8 cellular contexts compared by ENCODE assay signal in the genomic region with DNA sequence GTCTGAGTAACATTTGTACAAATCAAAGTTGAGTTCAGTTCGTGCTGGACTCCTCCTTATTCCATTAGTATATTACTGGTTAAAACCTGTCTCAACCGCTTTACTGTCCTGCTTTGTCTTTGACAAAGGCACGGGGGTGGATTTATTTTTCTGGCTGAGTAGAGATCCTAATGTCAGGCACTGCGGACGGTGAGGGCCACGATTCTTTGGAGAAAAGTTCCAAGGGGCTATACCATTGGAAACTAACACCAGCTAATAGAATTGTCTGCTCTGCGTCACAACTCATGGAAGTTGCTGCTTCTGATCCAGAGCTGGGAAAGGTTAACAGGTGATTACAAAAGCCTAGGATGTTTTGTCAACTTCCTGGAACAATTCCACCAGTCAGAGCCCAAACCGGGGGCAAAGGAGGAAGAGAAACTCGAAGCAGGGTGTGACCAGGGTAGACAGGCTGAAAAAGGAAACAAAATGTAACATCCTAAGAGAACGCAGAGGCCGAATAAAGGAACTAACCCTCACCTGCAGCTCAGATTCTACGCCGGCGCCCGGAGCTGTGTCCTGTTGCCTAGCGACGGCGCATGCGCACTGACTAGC. TPM values are rescaled to one million over a fixed set of nuclear protein-coding genes. Genes with fewer than 3 reads are reported as not detected.
DNase-seq lines count a peak whose midpoint lies in the region; ATAC-seq and TF ChIP-seq lines count a peak whose summit lies in the region.

No MANE protein-coding gene starts in this region.

- TF ChIP-seq POLR2A in thyroid gland (IDR thresholded peaks at IDR 0.05): peak; percentile 49 to 84

- peak overlapping the region; percentile 81 for H3K4me3 Mint-ChIP-seq in activated naive CD8-positive, alpha-beta T cell treated with anti-CD3 and anti-CD28 coated beads, Interleukin-2, amount 10 ng/mL, durations not matched to agents 7 days and 5 days

- POLR2A ChIA-PET in activated naive CD8-positive, alpha-beta T cell treated with anti-CD3 and anti-CD28 coated beads, Interleukin-2, amount 10 ng/mL, durations not matched to agents 7 days and 5 days (lab: Charles Lee): interaction anchor here (0.6 to 2.1 kb wide), 14 partner anchors 12 to 1187 kb away, joined by 3 to 15 read pairs (median 3); a partner anchor contains a TSS
- POLR2A ChIA-PET in GM10248 (lab: Yijun Ruan, JAX): no interaction called here

- peak overlapping the region; percentile 87 for H3K27ac Mint-ChIP-seq in activated naive CD8-positive, alpha-beta T cell treated with anti-CD3 and anti-CD28 coated beads, Interleukin-2, amount 10 ng/mL, durations not matched to agents 7 days and 5 days

- no peak for DNase-seq in right atrium auricular region (ENCODE audit: low spot score)
- DNase-seq in cardiac septum (ENCODE audit: low spot score): no peak
- DNase-seq in activated naive CD8-positive, alpha-beta T cell treated with anti-CD3 and anti-CD28 coated beads, Interleukin-2, amount 10 ng/mL, durations not matched to agents 7 days and 5 days: no peak
- no peak for DNase-seq in thyroid gland
- DNase-seq in GM10248 (ENCODE audit: extremely low spot score): no peak
- no peak for DNase-seq in NCI-H2107 (lab: John Stamatoyannopoulos, UW)

- H3K27me3 ChIP-seq in right atrium auricular region: no peaks in the 10 kb centered on the region
- no peaks in the 10 kb centered on the region for H3K27me3 ChIP-seq in layer of hippocampus (ENCODE audit: control insufficient read depth, insufficient read depth, low read length)
- no peaks in the 10 kb centered on the region for H3K27me3 ChIP-seq in thyroid gland

- H3K9me3 Mint-ChIP-seq in activated naive CD8-positive, alpha-beta T cell treated with anti-CD3 and anti-CD28 coated beads, Interleukin-2, amount 10 ng/mL, durations not matched to agents 7 days and 5 days: peaks cover 4% of the 10 kb centered on the region

- intact Hi-C loops in cardiac septum (cut with DNase I) (no loop called here), thyroid gland (cut with DNase I) (no loop called here)

- H3K27ac ChIP-seq in right atrium auricular region (peak overlapping the region; percentile 62 to 64), layer of hippocampus (ENCODE audit: low read depth, low read length) (peak overlapping the region; percentile 40), thyroid gland (peak overlapping the region; percentile 66 to 78 (median 76))

- TF ChIP-seq CTCF in right atrium auricular region (IDR thresholded peaks at IDR 0.05) (no peak), thyroid gland (IDR thresholded peaks at IDR 0.05) (no peak), GM10248 (IDR thresholded peaks at IDR 0.05; ENCODE audit: control extremely low read depth, extremely low read depth, low read depth, missing control alignments) (no peak)

- H3K4me1 ChIP-seq in right atrium auricular region: peaks cover 0 to 5% of the 10 kb centered on the region in 2 donors
- H3K4me1 ChIP-seq in thyroid gland: peaks cover 8% of the 10 kb centered on the region in 2 donors

- no peaks in the 10 kb centered on the region for H3K36me3 Mint-ChIP-seq in activated naive CD8-positive, alpha-beta T cell treated with anti-CD3 and anti-CD28 coated beads, Interleukin-2, amount 10 ng/mL, durations not matched to agents 7 days and 5 days

- peaks cover 12% of the 10 kb centered on the region for H3K4me1 Mint-ChIP-seq in activated naive CD8-positive, alpha-beta T cell treated with anti-CD3 and anti-CD28 coated beads, Interleukin-2, amount 10 ng/mL, durations not matched to agents 7 days and 5 days

- H3K9me3 ChIP-seq in right atrium auricular region (peaks cover 0 to 12% of the 10 kb centered on the region in 2 donors), thyroid gland (no peaks in the 10 kb centered on the region)

- H3K36me3 ChIP-seq in right atrium auricular region (no peaks in the 10 kb centered on the region), thyroid gland (no peaks in the 10 kb centered on the region)

- WGBS in thyroid gland, 2 donors: 5% methylated on average over 19 of the region's 19 CpGs

- CTCF ChIA-PET in GM10248 (lab: Yijun Ruan, JAX): interaction anchor here (0.8 to 6.9 kb wide), 17 partner anchors 10 to 397 kb away, joined by 3 to 111 read pairs (median 5); a partner anchor contains a TSS

- H3K27me3 Mint-ChIP-seq in activated naive CD8-positive, alpha-beta T cell treated with anti-CD3 and anti-CD28 coated beads, Interleukin-2, amount 10 ng/mL, durations not matched to agents 7 days and 5 days: peaks cover 2% of the 10 kb centered on the region

- H3K4me3 ChIP-seq in right atrium auricular region (peak overlapping the region; percentile 46 to 63), thyroid gland (replicated peaks in 1 of 3) (peak overlapping the region; percentile 4 to 50 (median 44))

- ATAC-seq in HG03457 (IDR thresholded peaks at IDR 0.05; ENCODE audit: unreplicated experiment): peak; percentile 87
- no peak for ATAC-seq in activated naive CD8-positive, alpha-beta T cell treated with anti-CD3 and anti-CD28 coated beads, Interleukin-2, amount 10 ng/mL, durations not matched to agents 7 days and 5 days (ENCODE audit: low read depth)

RNA-seq across cellular contexts. Expression of a gene that starts 12.4 kb away (rescaled TPM):
- total RNA-seq in right atrium auricular region (not detected), cardiac septum (not detected), thyroid gland (not detected)
- total RNA-seq in activated naive CD8-positive, alpha-beta T cell treated with anti-CD3 and anti-CD28 coated beads, Interleukin-2, amount 10 ng/mL, durations not matched to agents 7 days and 5 days: not detected

RNA-seq across cellular contexts. Expression of a gene that starts 38.2 kb away (rescaled TPM):
- total RNA-seq in right atrium auricular region: under 1 TPM in 1 of 2 donors, not detected in 1; 0.67 TPM
- total RNA-seq in cardiac septum: not detected
- total RNA-seq in activated naive CD8-positive, alpha-beta T cell treated with anti-CD3 and anti-CD28 coated beads, Interleukin-2, amount 10 ng/mL, durations not matched to agents 7 days and 5 days: not detected
- not detected for total RNA-seq in thyroid gland
